16 cellular contexts compared by ENCODE assay signal in genomic region chr11:57309106-57310059, GRCh38. TPM values are rescaled to one million over a fixed set of nuclear protein-coding genes. Genes with fewer than 3 reads are reported as not detected.
A peak's percentile ranks its signal among the peaks of the same experiment; 100 is the strongest.
DNase-seq lines count a peak whose midpoint lies in the region; ATAC-seq and TF ChIP-seq lines count a peak whose summit lies in the region.
"Had no signal": no experiment of that assay in that cellular context is flagged by ENCODE, and none has a peak within 500 bp of the region (broad histone marks: within the 10 kb centered on the region; RNA-seq: fewer than 3 reads in every experiment).

No MANE protein-coding gene starts in this region.

- no peaks in the 10 kb centered on the region for H3K27me3 Mint-ChIP-seq in T-helper 17 cell
- no peaks in the 10 kb centered on the region for H3K27me3 Mint-ChIP-seq in effector memory CD8-positive, alpha-beta T cell

- H4K20me1 ChIP-seq in hepatocyte (ENCODE audit: insufficient read depth, poor library complexity, severe bottlenecking) = peaks cover 22% of the 10 kb centered on the region

- H3K4me3 ChIP-seq in ACC112 (ENCODE audit: low read depth, low read length) (peak overlapping the region; percentile 66; the same call in 1 of the 2 replicates), esophagus squamous epithelium (peak overlapping the region in 3 of 4 donors; percentile 24 to 60 (median 31)), prostate gland (no peak overlapping the region), hepatocyte (no peak overlapping the region)
- H3K4me3 ChIP-seq: mucosa of descending colon had no signal

- peaks cover 4% of the 10 kb centered on the region for H3K36me3 Mint-ChIP-seq in T-helper 17 cell (ENCODE audit: low read depth)
- H3K36me3 Mint-ChIP-seq in effector memory CD8-positive, alpha-beta T cell (ENCODE audit: insufficient read depth) = peaks cover 3% of the 10 kb centered on the region

- ATAC-seq in T-helper 17 cell (no peak), GM19467 (IDR thresholded peaks at IDR 0.05; ENCODE audit: unreplicated experiment) (no peak), HG02759 (IDR thresholded peaks at IDR 0.05; ENCODE audit: unreplicated experiment) (no peak)
- ATAC-seq in effector memory CD8-positive, alpha-beta T cell (replicated peaks) = no peak
- ATAC-seq: activated T-cell treated with anti-CD3 and anti-CD28 coated beads, Interleukin-2, amount 50 U/mL, for 4 hours; mucosa of descending colon had no signal

- H3K36me3 ChIP-seq in ACC112 (ENCODE audit: insufficient read depth, low read length) (peaks cover 22% of the 10 kb centered on the region; the same call in 1 of the 2 replicates), esophagus squamous epithelium (peaks cover 23 to 67% (median 28%) of the 10 kb centered on the region in 3 donors), prostate gland (peaks cover 6 to 17% of the 10 kb centered on the region in 2 donors), hepatocyte (replicated peaks; ENCODE audit: insufficient read depth, low read depth) (no peaks in the 10 kb centered on the region)

- intact Hi-C loops in esophagus squamous epithelium (cut with DNase I) (no loop called here), prostate gland (cut with DNase I) (no loop called here)

- TF ChIP-seq POLR2A in esophagus squamous epithelium (IDR thresholded peaks at IDR 0.05) (no peak), prostate gland (IDR thresholded peaks at IDR 0.05) (no peak)

- H3K9me3 Mint-ChIP-seq in effector memory CD8-positive, alpha-beta T cell = no peaks in the 10 kb centered on the region
- H3K9me3 Mint-ChIP-seq: activated T-cell treated with anti-CD3 and anti-CD28 coated beads, Interleukin-2, amount 50 U/mL, for 4 hours had no signal

- peak overlapping the region; percentile 15 for H3K4me3 Mint-ChIP-seq in T-helper 17 cell
- H3K4me3 Mint-ChIP-seq in effector memory CD8-positive, alpha-beta T cell = no peak overlapping the region
- H3K4me3 Mint-ChIP-seq: activated T-cell treated with anti-CD3 and anti-CD28 coated beads, Interleukin-2, amount 50 U/mL, for 4 hours had no signal

- H2AFZ ChIP-seq in ACC112 (ENCODE audit: low read length, unreplicated experiment) = no peak overlapping the region
- no peak overlapping the region for H2AFZ ChIP-seq in hepatocyte

- 82 to 89% methylated on average over 19 to 21 of the region's 24 CpGs for WGBS in esophagus squamous epithelium, 2 donors
- 83% methylated on average over 24 of the region's 24 CpGs for WGBS in prostate gland
- WGBS in hepatocyte (ENCODE audit: low lambda C conversion rate, missing lambda C conversion rate) = 95% methylated on average over 24 of the region's 24 CpGs

- no peaks in the 10 kb centered on the region for H3K27me3 ChIP-seq in ACC112 (ENCODE audit: insufficient read depth, low read length)
- no peaks in the 10 kb centered on the region for H3K27me3 ChIP-seq in esophagus squamous epithelium
- H3K27me3 ChIP-seq in prostate gland (replicated peaks; ENCODE audit: insufficient read depth) = no peaks in the 10 kb centered on the region
- no peaks in the 10 kb centered on the region for H3K27me3 ChIP-seq in hepatocyte

- no peak overlapping the region for H3K4me2 ChIP-seq in hepatocyte

- DNase-seq in T-helper 17 cell (no peak), esophagus squamous epithelium (lab: John Stamatoyannopoulos, UW) (no peak), prostate gland (ENCODE audit: low spot score) (no peak), hepatocyte (ENCODE audit: low spot score) (no peak)
- no peak for DNase-seq in effector memory CD8-positive, alpha-beta T cell
- DNase-seq: ACHN; activated CD4-positive, CD25-positive, alpha-beta regulatory T cell; activated T-cell treated with anti-CD3 and anti-CD28 coated beads, Interleukin-2, amount 50 U/mL, for 4 hours; DMS153; Karpas-422; NCI-H2081 had no signal

- peaks cover 9% of the 10 kb centered on the region for H3K4me1 Mint-ChIP-seq in T-helper 17 cell
- peaks cover 4 to 13% of the 10 kb centered on the region in 2 donors for H3K4me1 Mint-ChIP-seq in effector memory CD8-positive, alpha-beta T cell (ENCODE audit: low read depth in 2 of 2)

- H3K4me1 ChIP-seq in ACC112 (ENCODE audit: control insufficient read depth, insufficient read depth, low read length, unreplicated experiment) (peaks cover 74% of the 10 kb centered on the region), esophagus squamous epithelium (peaks cover 58 to 100% (median 83%) of the 10 kb centered on the region in 3 donors), prostate gland (replicated peaks) (peaks cover 25% of the 10 kb centered on the region), hepatocyte (ENCODE audit: insufficient read depth) (peaks cover 33% of the 10 kb centered on the region)

- H3K79me2 ChIP-seq in ACC112 (ENCODE audit: control insufficient read depth, insufficient read depth, low read length, unreplicated experiment) (peaks cover 51% of the 10 kb centered on the region), hepatocyte (peaks cover 63% of the 10 kb centered on the region)

- H3K27ac ChIP-seq in ACC112 (ENCODE audit: low read depth, low read length) (peak overlapping the region; percentile 79; the same call in 1 of the 2 replicates), esophagus squamous epithelium (peak overlapping the region; percentile 85 to 100 (median 92)), prostate gland (peak overlapping the region; percentile 78 to 85), hepatocyte (no peak overlapping the region)

- H3K27ac Mint-ChIP-seq in T-helper 17 cell = peak overlapping the region; percentile 43
- H3K27ac Mint-ChIP-seq in effector memory CD8-positive, alpha-beta T cell = peak overlapping the region in 1 of 2 donors; percentile 30

- TF ChIP-seq CTCF in esophagus squamous epithelium (IDR thresholded peaks at IDR 0.05) = no peak
- TF ChIP-seq CTCF in prostate gland (IDR thresholded peaks at IDR 0.05) = no peak
- TF ChIP-seq CTCF in hepatocyte (IDR thresholded peaks at IDR 0.05; ENCODE audit: poor library complexity) = no peak

- no peaks in the 10 kb centered on the region for H3K9me2 ChIP-seq in hepatocyte (replicated peaks; ENCODE audit: insufficient read depth)

- H3K9me3 ChIP-seq in T-helper 17 cell (ENCODE audit: control insufficient read depth, low read length, poor library complexity, severe bottlenecking) = no peaks in the 10 kb centered on the region
- H3K9me3 ChIP-seq in esophagus squamous epithelium = no peaks in the 10 kb centered on the region
- H3K9me3 ChIP-seq in prostate gland = no peaks in the 10 kb centered on the region
- H3K9me3 ChIP-seq in hepatocyte (ENCODE audit: low read depth) = no peaks in the 10 kb centered on the region
- H3K9me3 ChIP-seq: mucosa of descending colon had no signal

RNA-seq across cellular contexts. Expression of gene TNKS1BP1, which starts 15.4 kb away (rescaled TPM):
- total RNA-seq in T-helper 17 cell = 10 to 100 TPM in 1 of 2 donors, 1 to 10 TPM in 1; 8.7 to 16.2 TPM
- 100 to 1,000 TPM in 3 of 4 donors, 10 to 100 TPM in 1; 94.6 to 212 (median 124) TPM for total RNA-seq in esophagus squamous epithelium
- 100 to 1,000 TPM; 140 to 158 TPM for total RNA-seq in prostate gland
- total RNA-seq in hepatocyte = 30.7 and 54.9 TPM in 2 replicates
- polyA plus RNA-seq in hepatocyte = 104 and 114 TPM in 2 replicates

RNA-seq across cellular contexts. Expression of gene SSRP1, which starts 26.3 kb away (rescaled TPM):
- 10 to 100 TPM; 46.4 to 47.2 TPM for total RNA-seq in T-helper 17 cell
- 10 to 100 TPM; 49.0 to 98.8 (median 81.3) TPM for total RNA-seq in esophagus squamous epithelium
- 10 to 100 TPM; 82.6 to 85.4 TPM for total RNA-seq in prostate gland
- total RNA-seq in hepatocyte = 64.6 and 68.6 TPM in 2 replicates
- polyA plus RNA-seq in hepatocyte = 34.0 and 42.3 TPM in 2 replicates

RNA-seq across cellular contexts. Expression of gene P2RX3, which starts 28.8 kb away (rescaled TPM):
- total RNA-seq in T-helper 17 cell = not detected
- total RNA-seq in esophagus squamous epithelium = not detected
- total RNA-seq in prostate gland = under 1 TPM in 1 of 2 donors, not detected in 1; 0.40 TPM
- 0.16 TPM in 1 of 2 replicates, not detected in the other for total RNA-seq in hepatocyte
- polyA plus RNA-seq in hepatocyte = not detected in 2 replicates
- total RNA-seq: activated T-cell treated with anti-CD3 and anti-CD28 coated beads, Interleukin-2, amount 50 U/mL, for 4 hours; aorta; mucosa of descending colon had no signal
- polyA plus RNA-seq: aorta had no signal

Comparison
In these comparisons a context has a peak if more than half of its experiments do, and no peak if none do; other contexts are left out.
1. H3K4me3 ChIP-seq: peak in ACC112 (single experiment) and esophagus squamous epithelium (3 of 4); none in prostate gland (0 of 2) and hepatocyte (single experiment).